In the genomic region with DNA sequence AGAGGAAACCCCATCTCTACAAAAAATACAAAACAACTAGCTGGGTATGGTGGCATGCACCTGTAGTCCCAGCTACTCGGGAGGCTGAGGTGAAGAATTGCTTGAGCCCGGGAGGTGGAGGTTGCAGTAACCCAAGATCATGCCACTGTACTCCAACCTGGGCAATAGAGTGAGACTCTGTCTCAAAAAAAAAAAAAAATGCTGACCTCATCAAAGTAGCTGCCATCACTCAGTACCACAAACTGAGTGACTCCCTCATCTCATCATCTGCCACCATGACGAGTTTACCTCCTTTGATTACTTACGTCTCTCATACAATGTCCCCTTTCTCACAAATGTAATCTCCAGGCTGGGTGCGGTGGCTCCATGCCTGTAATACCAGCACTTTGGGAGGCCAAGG, we compare ENCODE assay signal across 31 cellular contexts.
"Had no signal": no experiment of that assay in that cellular context is flagged by ENCODE, and none has a peak within 500 bp of the region (broad histone marks: within the 10 kb centered on the region; RNA-seq: fewer than 3 reads in every experiment).

No MANE protein-coding gene starts in this region.

- H3K36me3 ChIP-seq: adrenal gland, WERI-Rb-1 had no signal

- FAIRE-seq: colon, frontal cortex had no signal

- DNase-seq: activated B cell treated with CpG ODN at 0.5 μM for 24 hours; activated CD4-positive, alpha-beta memory T cell treated with anti-CD3 and anti-CD28 coated beads for 36 hours; activated CD4-positive, alpha-beta T cell treated with anti-CD3 and anti-CD28 coated beads for 48 hours; activated CD8-positive, alpha-beta memory T cell treated with anti-CD3 and anti-CD28 coated beads, Interleukin-2, amount 10 ng/mL, durations not matched to agents 7 days and 5 days; activated CD8-positive, alpha-beta memory T cell treated with anti-CD3 and anti-CD28 coated beads, Interleukin-2, amount 50 U/mL, for 4 hours; activated CD8-positive, alpha-beta T cell treated with anti-CD3 and anti-CD28 coated beads, Interleukin-2, amount 10 ng/mL, durations not matched to agents 7 days and 5 days; activated gamma-delta T cell; activated naive CD4-positive, alpha-beta T cell; activated naive CD4-positive, alpha-beta T cell treated with anti-CD3 and anti-CD28 coated beads, Interleukin-2, amount 10 ng/mL, durations not matched to agents 7 days and 5 days; activated T-cell treated with anti-CD3 and anti-CD28 coated beads, Interleukin-2, amount 50 U/mL, for 1 hour; activated T-cell treated with anti-CD3 and anti-CD28 coated beads, Interleukin-2, amount 50 U/mL, for 48 hours; adrenal gland; amygdala; aorta; body of pancreas; caudate nucleus; cortex of kidney; dermis blood vessel endothelial cell; effector CD4-positive, alpha-beta T cell; effector memory CD8-positive, alpha-beta T cell; foreskin fibroblast; head of caudate nucleus; T-helper 1 cell; T-helper 17 cell; T1000; WERI-Rb-1 had no signal

- H3K4me3 ChIP-seq: adrenal gland, body of pancreas had no signal

- ATAC-seq: activated CD4-positive, CD25-positive, alpha-beta regulatory T cell treated with anti-CD3 and anti-CD28 coated beads, Interleukin-2, amount 50 U/mL, for 24 hours; activated CD8-positive, alpha-beta memory T cell treated with anti-CD3 and anti-CD28 coated beads, Interleukin-2, amount 10 ng/mL, durations not matched to agents 7 days and 5 days; activated CD8-positive, alpha-beta T cell treated with anti-CD3 and anti-CD28 coated beads, Interleukin-2, amount 10 ng/mL, durations not matched to agents 7 days and 5 days; activated naive CD4-positive, alpha-beta T cell treated with anti-CD3 and anti-CD28 coated beads, Interleukin-2, amount 50 U/mL, for 72 hours; body of pancreas; effector memory CD8-positive, alpha-beta T cell; T-helper 17 cell had no signal

- H3K4me1 ChIP-seq: adrenal gland, body of pancreas had no signal

- H3K27ac ChIP-seq: adrenal gland, body of pancreas, epithelial cell of prostate, WERI-Rb-1 had no signal

- H3K27me3 ChIP-seq: adrenal gland, body of pancreas had no signal

- H3K9me3 ChIP-seq: adrenal gland, body of pancreas had no signal
